ENCODE assay signal across 1 cellular context in the genomic region with DNA sequence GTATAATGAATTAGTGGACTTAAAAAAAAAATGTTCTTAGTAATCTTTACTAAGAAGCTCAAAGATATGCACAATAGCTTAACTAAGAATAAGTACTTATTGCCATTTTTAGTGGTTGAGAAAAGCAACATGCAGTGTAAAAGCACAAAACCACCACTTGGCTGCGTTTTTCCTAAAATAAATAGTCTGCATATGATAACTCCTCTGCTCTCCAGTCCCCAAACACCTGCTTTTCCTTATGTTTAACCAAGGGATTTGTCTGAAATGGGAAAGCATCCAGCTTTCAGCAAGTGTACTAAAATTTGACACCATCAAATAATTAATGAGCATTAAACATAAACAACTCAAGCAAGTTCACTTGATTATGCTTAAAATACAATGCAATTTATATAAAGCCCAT.
TF ChIP-seq lines count a peak whose summit lies in the region.

No MANE protein-coding gene starts in this region.

TF ChIP-seq in WTC11, 78 proteins besides CTCF, POLR2A, EP300 and RAD21:
- TF ChIP-seq, protein P1, sequence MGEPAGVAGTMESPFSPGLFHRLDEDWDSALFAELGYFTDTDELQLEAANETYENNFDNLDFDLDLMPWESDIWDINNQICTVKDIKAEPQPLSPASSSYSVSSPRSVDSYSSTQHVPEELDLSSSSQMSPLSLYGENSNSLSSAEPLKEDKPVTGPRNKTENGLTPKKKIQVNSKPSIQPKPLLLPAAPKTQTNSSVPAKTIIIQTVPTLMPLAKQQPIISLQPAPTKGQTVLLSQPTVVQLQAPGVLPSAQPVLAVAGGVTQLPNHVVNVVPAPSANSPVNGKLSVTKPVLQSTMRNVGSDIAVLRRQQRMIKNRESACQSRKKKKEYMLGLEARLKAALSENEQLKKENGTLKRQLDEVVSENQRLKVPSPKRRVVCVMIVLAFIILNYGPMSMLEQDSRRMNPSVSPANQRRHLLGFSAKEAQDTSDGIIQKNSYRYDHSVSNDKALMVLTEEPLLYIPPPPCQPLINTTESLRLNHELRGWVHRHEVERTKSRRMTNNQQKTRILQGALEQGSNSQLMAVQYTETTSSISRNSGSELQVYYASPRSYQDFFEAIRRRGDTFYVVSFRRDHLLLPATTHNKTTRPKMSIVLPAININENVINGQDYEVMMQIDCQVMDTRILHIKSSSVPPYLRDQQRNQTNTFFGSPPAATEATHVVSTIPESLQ (CRISPR knock-in tag; IDR thresholded peaks at IDR 0.05), result no peak
- no peak for TF ChIP-seq NR2C2 (CRISPR knock-in tag; IDR thresholded peaks at IDR 0.05)
- no peak for TF ChIP-seq ZNF671 (CRISPR knock-in tag; IDR thresholded peaks at IDR 0.05)
- TF ChIP-seq PRRX2 (CRISPR knock-in tag; IDR thresholded peaks at IDR 0.05), result no peak
- no peak for TF ChIP-seq ZNF232 (CRISPR knock-in tag; IDR thresholded peaks at IDR 0.05)
- TF ChIP-seq, protein P2, sequence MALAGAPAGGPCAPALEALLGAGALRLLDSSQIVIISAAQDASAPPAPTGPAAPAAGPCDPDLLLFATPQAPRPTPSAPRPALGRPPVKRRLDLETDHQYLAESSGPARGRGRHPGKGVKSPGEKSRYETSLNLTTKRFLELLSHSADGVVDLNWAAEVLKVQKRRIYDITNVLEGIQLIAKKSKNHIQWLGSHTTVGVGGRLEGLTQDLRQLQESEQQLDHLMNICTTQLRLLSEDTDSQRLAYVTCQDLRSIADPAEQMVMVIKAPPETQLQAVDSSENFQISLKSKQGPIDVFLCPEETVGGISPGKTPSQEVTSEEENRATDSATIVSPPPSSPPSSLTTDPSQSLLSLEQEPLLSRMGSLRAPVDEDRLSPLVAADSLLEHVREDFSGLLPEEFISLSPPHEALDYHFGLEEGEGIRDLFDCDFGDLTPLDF (CRISPR knock-in tag; IDR thresholded peaks at IDR 0.05), result no peak
- no peak for TF ChIP-seq RORB (CRISPR knock-in tag; IDR thresholded peaks at IDR 0.05)
